ENCODE assay signal across 19 cellular contexts in genomic region chr2:159438284-159438683, GRCh38.
DNase-seq lines count a peak whose midpoint lies in the region; ATAC-seq, FAIRE-seq and TF ChIP-seq lines count a peak whose summit lies in the region.
"Had no signal": no experiment of that assay in that cellular context is flagged by ENCODE, and none has a peak within 500 bp of the region (broad histone marks: within the 10 kb centered on the region; RNA-seq: fewer than 3 reads in every experiment).

No MANE protein-coding gene starts in this region.

- peaks cover 0 to 2% (median 0%) of the 10 kb centered on the region in 4 donors for H3K36me3 ChIP-seq in right lobe of liver
- H3K36me3 ChIP-seq in HepG2 (replicated peaks in 1 of 2; ENCODE audit: control insufficient read depth in 1 of 2, insufficient read depth in 2 of 2, low read length in 2 of 2) = peaks cover 0 to 7% of the 10 kb centered on the region in 2 experiments; a peak in 2 of 5 replicates
- peaks cover 0 to 2% of the 10 kb centered on the region in 2 experiments; a peak in 1 of 4 replicates for H3K36me3 ChIP-seq in GM12878 (ENCODE audit: control insufficient read depth in 2 of 2, insufficient read depth in 2 of 2, low read length in 1 of 2)
- peaks cover 2 to 4% of the 10 kb centered on the region in 2 experiments for H3K36me3 ChIP-seq in endothelial cell of umbilical vein (ENCODE audit: control insufficient read depth in 2 of 2, extremely low read depth in 1 of 2, insufficient read depth in 2 of 2, low read length in 2 of 2)
- H3K36me3 ChIP-seq in gastrocnemius medialis = peaks cover 3 to 33% of the 10 kb centered on the region in 2 donors

- H3K79me2 ChIP-seq in HepG2 (ENCODE audit: insufficient read depth, low read length) (no peaks in the 10 kb centered on the region), GM12878 (ENCODE audit: control insufficient read depth, insufficient read depth, low read length) (no peaks in the 10 kb centered on the region), endothelial cell of umbilical vein (ENCODE audit: control insufficient read depth, insufficient read depth, low read length) (no peaks in the 10 kb centered on the region)

- H3K4me2 ChIP-seq in HepG2 (ENCODE audit: low read depth, low read length) (no peak overlapping the region), GM12878 (ENCODE audit: control insufficient read depth, insufficient read depth) (no peak overlapping the region), endothelial cell of umbilical vein (ENCODE audit: insufficient read depth, low read length) (no peak overlapping the region)
- H3K4me2 ChIP-seq: BLaER1 treated with 17β-estradiol and CSF1 and Interleukin-3, amounts not matched to agents 10 nM and 100 nM had no signal

- FAIRE-seq in HepG2 (lab: Jason Lieb, UNC) (no peak), GM12878 (lab: Jason Lieb, UNC) (no peak), endothelial cell of umbilical vein (lab: Jason Lieb, UNC) (no peak)
- FAIRE-seq: D721Med, H54 had no signal

- BruUV-seq in HepG2 (replicated peaks; lab: Mats Ljungman, UMichigan) (no TSS peak), GM12878 (replicated peaks; lab: Mats Ljungman, UMichigan) (TSS peak; percentile 51), endothelial cell of umbilical vein (replicated peaks; lab: Mats Ljungman, UMichigan) (no TSS peak)

- H3K27ac ChIP-seq in right lobe of liver = no peak overlapping the region
- no peak overlapping the region for H3K27ac ChIP-seq in HepG2 (ENCODE audit: extremely low read length, insufficient read depth, low read length)
- H3K27ac ChIP-seq in GM12878 (ENCODE audit: control insufficient read depth, insufficient read depth) = no peak overlapping the region
- no peak overlapping the region for H3K27ac ChIP-seq in endothelial cell of umbilical vein (ENCODE audit: insufficient read depth, low read depth, low read length)
- H3K27ac ChIP-seq in gastrocnemius medialis = no peak overlapping the region
- H3K27ac ChIP-seq: BLaER1 treated with 17β-estradiol and CSF1 and Interleukin-3, amounts not matched to agents 10 nM and 100 nM; GM23248 had no signal

- dilution Hi-C loops in endothelial cell of umbilical vein (cut with MboI; ENCODE audit: extremely low pct_ligation_motif_present, low sequenced_read_pairs) = no loop called here

- RAD21 ChIA-PET in GM12878 (lab: Charles Lee; ENCODE audit: unreplicated experiment) = no interaction called here

- H3K9me1 ChIP-seq in endothelial cell of umbilical vein (replicated peaks; ENCODE audit: control insufficient read depth, extremely low read depth, insufficient read depth, low read length) = no peaks in the 10 kb centered on the region

- H3K9me3 ChIP-seq in right lobe of liver (no peaks in the 10 kb centered on the region), HepG2 (ENCODE audit: low read length) (no peaks in the 10 kb centered on the region), GM12878 (replicated peaks; ENCODE audit: control insufficient read depth, insufficient read depth, low read length) (no peaks in the 10 kb centered on the region), endothelial cell of umbilical vein (replicated peaks; ENCODE audit: control insufficient read depth, insufficient read depth, low read length) (no peaks in the 10 kb centered on the region), gastrocnemius medialis (no peaks in the 10 kb centered on the region)
- H3K9me3 ChIP-seq: BLaER1 treated with 17β-estradiol and CSF1 and Interleukin-3, amounts not matched to agents 10 nM and 100 nM had no signal

- TF ChIP-seq RAD21 in HepG2 (CRISPR knock-in tag; IDR thresholded peaks at IDR 0.05) = no peak
- no peak for TF ChIP-seq RAD21 in GM12878 (IDR thresholded peaks at IDR 0.05; ENCODE audit: insufficient read depth, low read depth, low read length)

- H3K9ac ChIP-seq in HepG2 (ENCODE audit: insufficient read depth, low read depth, low read length) (no peak overlapping the region), GM12878 (ENCODE audit: control insufficient read depth, insufficient read depth, low read length) (no peak overlapping the region), endothelial cell of umbilical vein (replicated peaks; ENCODE audit: extremely low read depth, insufficient read depth, low read length) (no peak overlapping the region)
- H3K9ac ChIP-seq: BLaER1 treated with 17β-estradiol and CSF1 and Interleukin-3, amounts not matched to agents 10 nM and 100 nM; GM23248 had no signal

- TF ChIP-seq POLR2A in right lobe of liver (IDR thresholded peaks at IDR 0.05) (no peak), HepG2 (IDR thresholded peaks at IDR 0.05; ENCODE audit: insufficient read depth in 1 of 2, low read depth in 2 of 2, low read length in 2 of 2) (no peak), GM12878 (IDR thresholded peaks at IDR 0.05; ENCODE audit: low read depth, low read length) (no peak), endothelial cell of umbilical vein (IDR thresholded peaks at IDR 0.05; ENCODE audit: low read depth, low read length) (no peak), gastrocnemius medialis (IDR thresholded peaks at IDR 0.05) (no peak)

- intact Hi-C loops in right lobe of liver (cut with DNase I) (no loop called here), HepG2 (cut with micrococcal nuclease; ENCODE audit: unreplicated experiment) (no loop called here), GM12878 (cut with micrococcal nuclease; ENCODE audit: unreplicated experiment) (no loop called here), endothelial cell of umbilical vein (cut with micrococcal nuclease) (no loop called here), gastrocnemius medialis (cut with DNase I; ENCODE audit: low total_unique reads) (no loop called here)

- no peaks in the 10 kb centered on the region for H3K27me3 ChIP-seq in right lobe of liver
- H3K27me3 ChIP-seq in HepG2 (ENCODE audit: control insufficient read depth in 1 of 2, insufficient read depth in 2 of 2, low read length in 2 of 2) = no peaks in the 10 kb centered on the region
- no peaks in the 10 kb centered on the region for H3K27me3 ChIP-seq in GM12878 (replicated peaks in 1 of 2; ENCODE audit: control insufficient read depth in 2 of 2, insufficient read depth in 2 of 2, low read length in 1 of 2)
- H3K27me3 ChIP-seq in endothelial cell of umbilical vein (ENCODE audit: control insufficient read depth in 2 of 2, insufficient read depth in 2 of 2, low read length in 2 of 2) = no peaks in the 10 kb centered on the region
- H3K27me3 ChIP-seq in gastrocnemius medialis = no peaks in the 10 kb centered on the region
- H3K27me3 ChIP-seq: BLaER1 treated with 17β-estradiol and CSF1 and Interleukin-3, amounts not matched to agents 10 nM and 100 nM had no signal

- ATAC-seq in right lobe of liver = peak in 3 of 4 donors; percentile 36 to 43 (median 38)
- no peak for ATAC-seq in HepG2
- ATAC-seq in GM12878 = no peak
- no peak for ATAC-seq in gastrocnemius medialis
- ATAC-seq in HG02678 (IDR thresholded peaks at IDR 0.05; ENCODE audit: unreplicated experiment) = no peak

- no peak for DNase-seq in right lobe of liver
- DNase-seq in HepG2 (ENCODE audit: low spot score) = no peak
- DNase-seq in GM12878 (ENCODE audit: low read depth, low spot score) = no peak
- peak; percentile 29 for DNase-seq in endothelial cell of umbilical vein (ENCODE audit: low read depth, low spot score)
- DNase-seq in G401 (ENCODE audit: low spot score) = no peak
- DNase-seq in gastrocnemius medialis = no peak
- no peak for DNase-seq in activated T-cell treated with anti-CD3 and anti-CD28 coated beads for 4 hours
- DNase-seq: 8988T; ACHN; CD4-positive, CD25-positive, alpha-beta regulatory T cell; DMS153; DMS79 treated with DMSO at 0.1 percent for 48 hours; EL; GDM1; GM23248 had no signal

- H4K20me1 ChIP-seq in HepG2 (ENCODE audit: insufficient read depth, low read length) = no peaks in the 10 kb centered on the region
- no peaks in the 10 kb centered on the region for H4K20me1 ChIP-seq in GM12878 (ENCODE audit: control insufficient read depth, insufficient read depth)
- H4K20me1 ChIP-seq in endothelial cell of umbilical vein (replicated peaks; ENCODE audit: control insufficient read depth, extremely low read depth, insufficient read depth, low read length) = no peaks in the 10 kb centered on the region
- H4K20me1 ChIP-seq: BLaER1 treated with 17β-estradiol and CSF1 and Interleukin-3, amounts not matched to agents 10 nM and 100 nM had no signal

- in situ Hi-C loops in HepG2 (cut with HindIII; ENCODE audit: extremely low pct_ligation_motif_present, low pct_unique_long_range_greater_than_20kb) = no loop called here
- in situ Hi-C loops in GM12878 (cut with MboI) = no loop called here
- in situ Hi-C loops in G401 (cut with HindIII; ENCODE audit: low sequenced_read_pairs) = no loop called here
- in situ Hi-C loops in gastrocnemius medialis (cut with MboI; ENCODE audit: low sequenced_read_pairs in 4 of 4) = no loop called here

- no peak for TF ChIP-seq EP300 in HepG2 (IDR thresholded peaks at IDR 0.05; ENCODE audit: low read depth in 2 of 2, low read length in 2 of 2)
- no peak for TF ChIP-seq EP300 in HepG2 (CRISPR knock-in tag; IDR thresholded peaks at IDR 0.05; ENCODE audit: borderline replicate concordance)
- no peak for TF ChIP-seq EP300 in GM12878 (IDR thresholded peaks at IDR 0.05; ENCODE audit: borderline replicate concordance in 1 of 2, control insufficient read depth in 1 of 2, low read depth in 2 of 2, low read length in 2 of 2)

- no peaks in the 10 kb centered on the region for H3K4me1 ChIP-seq in right lobe of liver
- H3K4me1 ChIP-seq in HepG2 (ENCODE audit: insufficient read depth, low read length) = no peaks in the 10 kb centered on the region
- H3K4me1 ChIP-seq in GM12878 (ENCODE audit: control insufficient read depth, insufficient read depth, low read length) = no peaks in the 10 kb centered on the region
- H3K4me1 ChIP-seq in endothelial cell of umbilical vein (ENCODE audit: control insufficient read depth, extremely low read depth, insufficient read depth, low read length) = no peaks in the 10 kb centered on the region
- no peaks in the 10 kb centered on the region for H3K4me1 ChIP-seq in gastrocnemius medialis

- H2AFZ ChIP-seq in HepG2 (ENCODE audit: low read length) (no peak overlapping the region), GM12878 (ENCODE audit: control insufficient read depth, low read depth, low read length) (no peak overlapping the region), endothelial cell of umbilical vein (ENCODE audit: low read depth, low read length) (no peak overlapping the region)
- H2AFZ ChIP-seq: GM23248 had no signal

- WGBS in right lobe of liver (ENCODE audit: insufficient coverage, low coverage, low lambda C conversion rate, missing lambda C conversion rate) = 72% methylated on average over 3 of the region's 3 CpGs
- WGBS in HepG2 (ENCODE audit: low lambda C conversion rate) = 96% methylated on average over 3 of the region's 3 CpGs
- 96% methylated on average over 3 of the region's 3 CpGs for WGBS in GM12878 (ENCODE audit: insufficient coverage, insufficient replicate concordance, low lambda C conversion rate, missing lambda C conversion rate)

- POLR2A ChIA-PET in HepG2 (lab: Yijun Ruan, JAX) = no interaction called here
- POLR2A ChIA-PET in GM12878 (lab: Charles Lee) = no interaction called here
- POLR2A ChIA-PET in endothelial cell of umbilical vein (lab: Charles Lee) = no interaction called here

- SMC1A ChIA-PET in GM12878 (lab: Charles Lee; ENCODE audit: uncharacterized antibody, unreplicated experiment) = no interaction called here

- no peak overlapping the region for H3K4me3 ChIP-seq in right lobe of liver
- H3K4me3 ChIP-seq in HepG2 (replicated peaks in 1 of 3; ENCODE audit: insufficient read depth in 1 of 3, low read depth in 2 of 3, low read length in 3 of 3) = no peak overlapping the region
- H3K4me3 ChIP-seq in GM12878 = no peak overlapping the region
- no peak overlapping the region for H3K4me3 ChIP-seq in endothelial cell of umbilical vein (replicated peaks in 1 of 3; ENCODE audit: insufficient read depth in 1 of 3, low read depth in 1 of 3, low read length in 3 of 3)
- no peak overlapping the region for H3K4me3 ChIP-seq in gastrocnemius medialis
- H3K4me3 ChIP-seq: BLaER1 treated with 17β-estradiol and CSF1 and Interleukin-3, amounts not matched to agents 10 nM and 100 nM; GM23248 had no signal

- CTCF ChIA-PET in HepG2 (lab: Yijun Ruan, JAX; ENCODE audit: low intra/inter-chr PET ratio, low total read pairs) (no interaction called here), GM12878 (lab: Yijun Ruan, JAX) (interaction anchor here (0.7 kb wide), 1 partner anchor 80 kb away, joined by 3 read pairs; no protein-coding TSS in a partner anchor), endothelial cell of umbilical vein (lab: Charles Lee) (no interaction called here)

- no peak for TF ChIP-seq CTCF in right lobe of liver (IDR thresholded peaks at IDR 0.05)
- no peak for TF ChIP-seq CTCF in HepG2 (CRISPR knock-in tag; IDR thresholded peaks at IDR 0.05)
- no peak for TF ChIP-seq CTCF in GM12878 (IDR thresholded peaks at IDR 0.05 in 2 of 3, conservative IDR thresholded peaks at IDR 0.05 in 1 of 3; ENCODE audit: control insufficient read depth in 2 of 3, extremely low read depth in 1 of 3, insufficient read depth in 1 of 3, low read depth in 3 of 3, low read length in 3 of 3)
- no peak for TF ChIP-seq CTCF in endothelial cell of umbilical vein (IDR thresholded peaks at IDR 0.05; ENCODE audit: extremely low read depth in 1 of 2, insufficient read depth in 1 of 2, low read depth in 1 of 2, low read length in 2 of 2)
- TF ChIP-seq CTCF in gastrocnemius medialis (IDR thresholded peaks at IDR 0.05 in 4 of 5, conservative IDR thresholded peaks at IDR 0.05 in 1 of 5) = no peak

Comparison
In these comparisons a context has a peak if more than half of its experiments do, and no peak if none do; other contexts are left out.
1. ATAC-seq: peak in right lobe of liver (3 of 4); none in HepG2 (single experiment), GM12878 (single experiment), gastrocnemius medialis (0 of 2) and HG02678 (single experiment).